19 cellular contexts compared by ENCODE assay signal in genomic region chr10:32905466-32905865, GRCh38.
"Had no signal": no experiment of that assay in that cellular context is flagged by ENCODE, and none has a peak within 500 bp of the region (broad histone marks: within the 10 kb centered on the region; RNA-seq: fewer than 3 reads in every experiment).

No MANE protein-coding gene starts in this region.

- H3K4me3 ChIP-seq: lower lobe of right lung, spleen, suprapubic skin had no signal

- H3K4me3 Mint-ChIP-seq: activated B cell treated with CpG ODN at 0.5 μM for 24 hours; activated CD8-positive, alpha-beta T cell treated with anti-CD3 and anti-CD28 coated beads, Interleukin-2, amount 10 ng/mL, durations not matched to agents 7 days and 5 days; activated naive CD8-positive, alpha-beta T cell treated with anti-CD3 and anti-CD28 coated beads, Interleukin-2, amount 10 ng/mL, durations not matched to agents 7 days and 5 days; activated T-cell treated with anti-CD3 and anti-CD28 coated beads, Interleukin-2, amount 50 U/mL, for 72 hours; neural crest cell; stimulated activated naive CD8-positive, alpha-beta T cell treated with anti-CD3 and anti-CD28 coated beads, Interleukin-15, Interleukin-2, amounts not matched to agents 100 ng/mL and 50 ng/mL, for 24 hours; type B pancreatic cell had no signal

- H3K4me1 Mint-ChIP-seq: activated B cell treated with CpG ODN at 0.5 μM for 24 hours; activated naive CD8-positive, alpha-beta T cell treated with anti-CD3 and anti-CD28 coated beads, Interleukin-2, amount 10 ng/mL, durations not matched to agents 7 days and 5 days had no signal

- DNase-seq: activated B cell treated with CpG ODN at 0.5 μM for 24 hours; activated CD4-positive, alpha-beta T cell treated with anti-CD3 and anti-CD28 coated beads for 48 hours; activated CD8-positive, alpha-beta memory T cell treated with anti-CD3 and anti-CD28 coated beads, Interleukin-2, amount 50 U/mL, for 48 hours; activated CD8-positive, alpha-beta T cell treated with anti-CD3 and anti-CD28 coated beads, Interleukin-2, amount 10 ng/mL, durations not matched to agents 7 days and 5 days; activated naive CD8-positive, alpha-beta T cell treated with anti-CD3 and anti-CD28 coated beads, Interleukin-2, amount 10 ng/mL, durations not matched to agents 7 days and 5 days; activated T-cell treated with anti-CD3 and anti-CD28 coated beads, Interleukin-2, amount 50 U/mL, for 72 hours; aorta; foreskin melanocyte; head of caudate nucleus; lower lobe of right lung; midbrain; spleen; T-helper 2 cell had no signal

- H3K27ac ChIP-seq: lower lobe of right lung, spleen, suprapubic skin had no signal

- H3K9me3 ChIP-seq: lower lobe of right lung, spleen, suprapubic skin had no signal

- H3K9me3 Mint-ChIP-seq: activated B cell treated with CpG ODN at 0.5 μM for 24 hours; activated naive CD8-positive, alpha-beta T cell treated with anti-CD3 and anti-CD28 coated beads, Interleukin-2, amount 10 ng/mL, durations not matched to agents 7 days and 5 days; activated T-cell treated with anti-CD3 and anti-CD28 coated beads, Interleukin-2, amount 50 U/mL, for 72 hours; neural crest cell; stimulated activated naive CD8-positive, alpha-beta T cell treated with anti-CD3 and anti-CD28 coated beads, Interleukin-15, Interleukin-2, amounts not matched to agents 100 ng/mL and 50 ng/mL, for 24 hours; type B pancreatic cell had no signal

- H3K27ac Mint-ChIP-seq: activated B cell treated with CpG ODN at 0.5 μM for 24 hours; activated CD8-positive, alpha-beta T cell treated with anti-CD3 and anti-CD28 coated beads, Interleukin-2, amount 10 ng/mL, durations not matched to agents 7 days and 5 days; activated naive CD8-positive, alpha-beta T cell treated with anti-CD3 and anti-CD28 coated beads, Interleukin-2, amount 10 ng/mL, durations not matched to agents 7 days and 5 days; activated T-cell treated with anti-CD3 and anti-CD28 coated beads, Interleukin-2, amount 50 U/mL, for 72 hours; stimulated activated naive CD8-positive, alpha-beta T cell treated with anti-CD3 and anti-CD28 coated beads, Interleukin-15, Interleukin-2, amounts not matched to agents 100 ng/mL and 50 ng/mL, for 24 hours; type B pancreatic cell had no signal

- H3K27me3 Mint-ChIP-seq: activated B cell treated with CpG ODN at 0.5 μM for 24 hours; activated naive CD8-positive, alpha-beta T cell treated with anti-CD3 and anti-CD28 coated beads, Interleukin-2, amount 10 ng/mL, durations not matched to agents 7 days and 5 days; stimulated activated naive CD8-positive, alpha-beta T cell treated with anti-CD3 and anti-CD28 coated beads, Interleukin-15, Interleukin-2, amounts not matched to agents 100 ng/mL and 50 ng/mL, for 24 hours; type B pancreatic cell had no signal

- H3K27me3 ChIP-seq: spleen, suprapubic skin had no signal

- ATAC-seq: activated CD8-positive, alpha-beta T cell treated with anti-CD3 and anti-CD28 coated beads, Interleukin-2, amount 10 ng/mL, durations not matched to agents 7 days and 5 days; activated T-cell treated with anti-CD3 and anti-CD28 coated beads, Interleukin-2, amount 50 U/mL, for 72 hours; esophagus mucosa; sciatic nerve had no signal

- H3K4me1 ChIP-seq: lower lobe of right lung, suprapubic skin had no signal
